ENCODE assay signal across 2 cellular contexts in genomic region chr4:96097040-96097607, GRCh38.
TF ChIP-seq lines count a peak whose summit lies in the region.

No MANE protein-coding gene starts in this region.

TF ChIP-seq in SK-N-SH treated with all-trans-retinoic acid at 6 μM for 48 hours, 23 proteins besides CTCF, POLR2A, EP300 and RAD21 (continued from another document):
- no peak for TF ChIP-seq ZC3H10 (CRISPR knock-in tag; IDR thresholded peaks at IDR 0.05)
- TF ChIP-seq SNAI2 (CRISPR knock-in tag; IDR thresholded peaks at IDR 0.05), result no peak
TF ChIP-seq in SK-N-SH treated with all-trans-retinoic acid at 6 μM for 48 hours: peak in this region for 1.

TF ChIP-seq in H1, 55 proteins besides CTCF, POLR2A, EP300 and RAD21 (continued from another document):
- no peak for TF ChIP-seq ATF3 (IDR thresholded peaks at IDR 0.05; ENCODE audit: insufficient read depth, low read depth, low read length)
- no peak for TF ChIP-seq CHD2 (IDR thresholded peaks at IDR 0.05; ENCODE audit: low read length)
- TF ChIP-seq TEAD4 (IDR thresholded peaks at IDR 0.05; ENCODE audit: low read depth, low read length), result no peak
- TF ChIP-seq ZNF274 (IDR thresholded peaks at IDR 0.05; ENCODE audit: borderline replicate concordance, extremely low read depth, low read length), result no peak
